In genomic region chr19:20247016-20247683, GRCh38 we compare ENCODE assay signal across 7 cellular contexts.
DNase-seq lines count a peak whose midpoint lies in the region; FAIRE-seq and TF ChIP-seq lines count a peak whose summit lies in the region.

No MANE protein-coding gene starts in this region.

- intact Hi-C loops in posterior cingulate gyrus (cut with DNase I) = loop anchor here (1.0 to 5.0 kb wide), 2 partner anchors 113 to 265 kb away; no protein-coding TSS in a partner anchor

- H4K20me1 ChIP-seq in SU-DHL-6 (ENCODE audit: low read depth, low read length) = no peaks in the 10 kb centered on the region

- H3K27ac ChIP-seq in SU-DHL-6 (ENCODE audit: low read depth, low read length) (no peak overlapping the region), small intestine (ENCODE audit: low read depth in 1 of 2, low read length in 1 of 2) (no peak overlapping the region)

- no peak for FAIRE-seq in small intestine (lab: Jason Lieb, UNC)

- H3K36me3 ChIP-seq in SU-DHL-6 (ENCODE audit: low read length) (no peaks in the 10 kb centered on the region), small intestine (ENCODE audit: control insufficient read depth in 2 of 2, insufficient read depth in 2 of 2, low read length in 2 of 2) (no peaks in the 10 kb centered on the region)

- no peak overlapping the region for H3K9ac ChIP-seq in SU-DHL-6 (ENCODE audit: low read length)

- no peaks in the 10 kb centered on the region for H3K4me1 ChIP-seq in small intestine (ENCODE audit: control insufficient read depth in 2 of 2, insufficient read depth in 1 of 2, low read depth in 1 of 2, low read length in 1 of 2)

- no peaks in the 10 kb centered on the region for H3K79me2 ChIP-seq in SU-DHL-6 (ENCODE audit: insufficient read depth, low read length)

- TF ChIP-seq CTCF in SU-DHL-6 (IDR thresholded peaks at IDR 0.05; ENCODE audit: insufficient read depth, low read length, poor library complexity, severe bottlenecking) (peak; percentile 60), fibroblast of mammary gland (conservative IDR thresholded peaks at IDR 0.05; ENCODE audit: control insufficient read depth, insufficient read depth, low read depth, low read length) (no peak)

- no peak overlapping the region for H3K4me2 ChIP-seq in SU-DHL-6 (ENCODE audit: low read depth, low read length, poor library complexity, severe bottlenecking)

- DNase-seq in HT-29 (ENCODE audit: low spot score) = peak; percentile 3
- DNase-seq in fibroblast of mammary gland (ENCODE audit: low read depth) = peak; percentile 16
- peak in 8 of 10 donors; percentile 39 to 93 (median 70) for DNase-seq in posterior cingulate gyrus
- no peak for DNase-seq in CD1c-positive myeloid dendritic cell (ENCODE audit: extremely low spot score)
- DNase-seq in HCEC 1CT = no peak
- no peak for DNase-seq in small intestine

- H3K27me3 ChIP-seq in SU-DHL-6 (ENCODE audit: low read length) = no peaks in the 10 kb centered on the region
- H3K27me3 ChIP-seq in small intestine (ENCODE audit: control insufficient read depth in 2 of 2, insufficient read depth in 2 of 2, low read length in 2 of 2) = no peaks in the 10 kb centered on the region

- H3K9me3 ChIP-seq in SU-DHL-6 (ENCODE audit: insufficient read depth, low read length) (no peaks in the 10 kb centered on the region), small intestine (ENCODE audit: control insufficient read depth, low read depth) (no peaks in the 10 kb centered on the region)

- no peak overlapping the region for H2AFZ ChIP-seq in SU-DHL-6 (ENCODE audit: low read depth, low read length, severe bottlenecking)

- no peaks in the 10 kb centered on the region for H3F3A ChIP-seq in SU-DHL-6 (ENCODE audit: insufficient read depth)

- no peak overlapping the region for H3K4me3 ChIP-seq in SU-DHL-6 (ENCODE audit: insufficient read depth, low read length, poor library complexity, severe bottlenecking)
- H3K4me3 ChIP-seq in fibroblast of mammary gland (ENCODE audit: control insufficient read depth, low read depth, low read length) = no peak overlapping the region
- no peak overlapping the region for H3K4me3 ChIP-seq in small intestine (ENCODE audit: low read depth in 1 of 2, low read length in 2 of 2)

- no peaks in the 10 kb centered on the region for H3K9me2 ChIP-seq in SU-DHL-6 (replicated peaks; ENCODE audit: insufficient read depth, low read length)

- WGBS in small intestine, 3 donors = 54 to 62% (median 59%) methylated on average over 10 of the region's 10 CpGs

Comparison
In these comparisons a context has a peak if more than half of its experiments do, and no peak if none do; other contexts are left out.
1. DNase-seq: peak in HT-29 (single experiment), fibroblast of mammary gland (single experiment) and posterior cingulate gyrus (8 of 10); none in CD1c-positive myeloid dendritic cell (single experiment), HCEC 1CT (single experiment) and small intestine (single experiment).